Comparison of ENCODE assay signal across 7 cellular contexts in genomic region chrX:74015379-74016019, GRCh38.
DNase-seq lines count a peak whose midpoint lies in the region; ATAC-seq, FAIRE-seq and TF ChIP-seq lines count a peak whose summit lies in the region.

No MANE protein-coding gene starts in this region.

- H3K9me3 ChIP-seq in body of pancreas: no peaks in the 10 kb centered on the region

- H3K4me3 ChIP-seq in body of pancreas: no peak overlapping the region

- DNase-seq in GM13977 (ENCODE audit: low spot score): peak; percentile 69
- peak; percentile 35 for DNase-seq in NCI-H1694 treated with DMSO at 0.1 percent for 48 hours (lab: John Stamatoyannopoulos, UW)
- peak; percentile 55 to 80 (median 68) for DNase-seq in body of pancreas
- peak; percentile 62 to 67 (median 64) for DNase-seq in immature natural killer cell
- peak; percentile 14 to 63 for DNase-seq in stimulated activated CD4-positive, alpha-beta T cell treated with anti-CD3 and anti-CD28 coated beads, Interleukin-1b, Interleukin-23, amount 100 ng/mL, for 4 hours (ENCODE audit: low read depth in 2 of 2)

- H3K4me1 Mint-ChIP-seq in immature natural killer cell: peaks cover 0 to 4% of the 10 kb centered on the region in 2 donors

- no peaks in the 10 kb centered on the region for H3K36me3 Mint-ChIP-seq in immature natural killer cell

- H3K9me3 Mint-ChIP-seq in immature natural killer cell: no peaks in the 10 kb centered on the region

- WGBS in body of pancreas, 2 donors: 20 to 23% methylated on average over 5 to 7 of the region's 7 CpGs

- H3K27ac ChIP-seq in body of pancreas: no peak overlapping the region

- H3K36me3 ChIP-seq in body of pancreas (replicated peaks in 1 of 2; ENCODE audit: insufficient read depth in 1 of 2, low read depth in 2 of 2): no peaks in the 10 kb centered on the region

- in situ Hi-C loops in GM13977 (cut with MboI; ENCODE audit: low pct_unique_long_range_greater_than_20kb, low sequenced_read_pairs, unreplicated experiment): loop anchor here (5.0 kb wide), 1 partner anchor 158 kb away; no protein-coding TSS in a partner anchor

- intact Hi-C loops in body of pancreas (cut with DNase I): loop anchor here (10.0 kb wide), 1 partner anchor 161 kb away; the partner anchor contains the start of gene XIST

- H3K4me3 Mint-ChIP-seq in immature natural killer cell: no peak overlapping the region

- peak; percentile 76 for FAIRE-seq in TTC549 (lab: Jason Lieb, UNC)

- H3K4me1 ChIP-seq in body of pancreas: no peaks in the 10 kb centered on the region

- no peaks in the 10 kb centered on the region for H3K27me3 ChIP-seq in body of pancreas

- no peak for TF ChIP-seq POLR2A in body of pancreas (IDR thresholded peaks at IDR 0.05)

- peaks cover 0 to 2% (median 0%) of the 10 kb centered on the region in 3 donors for H3K27me3 Mint-ChIP-seq in immature natural killer cell (ENCODE audit: low read depth in 3 of 3)

- ATAC-seq in HG02798 (IDR thresholded peaks at IDR 0.05; ENCODE audit: poor library complexity, unreplicated experiment): peak; percentile 81
- peak; percentile 63 for ATAC-seq in body of pancreas

- H3K27ac Mint-ChIP-seq in immature natural killer cell: no peak overlapping the region

- peak; percentile 87 for TF ChIP-seq CTCF in GM13977 (IDR thresholded peaks at IDR 0.05; ENCODE audit: extremely low read depth, insufficient read depth, missing control alignments)
- peak; percentile 55 to 88 (median 67) for TF ChIP-seq CTCF in body of pancreas (IDR thresholded peaks at IDR 0.05)
